In genomic region chr19:49876422-49877019, GRCh38 we compare ENCODE assay signal across 1 cellular context.
TF ChIP-seq lines count a peak whose summit lies in the region.

No MANE protein-coding gene starts in this region.

TF ChIP-seq in H1, 55 proteins besides CTCF, POLR2A, EP300 and RAD21:
- peak; percentile 66; the same call in 1 of the 2 replicates for TF ChIP-seq PHF8 (conservative IDR thresholded peaks at IDR 0.05; ENCODE audit: low read depth, low read length)
- peak; percentile 68 for TF ChIP-seq MAX (IDR thresholded peaks at IDR 0.05)
- peak; percentile 92 for TF ChIP-seq KDM5A (IDR thresholded peaks at IDR 0.05; ENCODE audit: low read length)
- peak; percentile 95 for TF ChIP-seq CREB1 (IDR thresholded peaks at IDR 0.05)
- TF ChIP-seq HDAC2 (IDR thresholded peaks at IDR 0.05; ENCODE audit: borderline replicate concordance in 1 of 2, low read depth in 2 of 2, low read length in 2 of 2), result peak in 1 of 2 experiments; percentile 33; a peak in 1 of 4 replicates
- peak; percentile 21 for TF ChIP-seq KDM4A (IDR thresholded peaks at IDR 0.05; ENCODE audit: low read depth, low read length, severe bottlenecking)
- no peak for TF ChIP-seq HDAC6 (IDR thresholded peaks at IDR 0.05; ENCODE audit: low read depth, low read length)
- peak; percentile 31; the same call in 1 of the 2 replicates for TF ChIP-seq JUND (IDR thresholded peaks at IDR 0.05; ENCODE audit: low read length)
- TF ChIP-seq, protein P1, sequence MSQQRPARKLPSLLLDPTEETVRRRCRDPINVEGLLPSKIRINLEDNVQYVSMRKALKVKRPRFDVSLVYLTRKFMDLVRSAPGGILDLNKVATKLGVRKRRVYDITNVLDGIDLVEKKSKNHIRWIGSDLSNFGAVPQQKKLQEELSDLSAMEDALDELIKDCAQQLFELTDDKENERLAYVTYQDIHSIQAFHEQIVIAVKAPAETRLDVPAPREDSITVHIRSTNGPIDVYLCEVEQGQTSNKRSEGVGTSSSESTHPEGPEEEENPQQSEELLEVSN (IDR thresholded peaks at IDR 0.05), result peak; percentile 31; the same call in 1 of the 2 replicates
- peak; percentile 81 for TF ChIP-seq SIX5 (IDR thresholded peaks at IDR 0.05; ENCODE audit: low read depth, low read length)
- peak; percentile 77; the same call in 1 of the 2 replicates for TF ChIP-seq RBBP5 (IDR thresholded peaks at IDR 0.05; ENCODE audit: borderline replicate concordance, low read depth, low read length)
- TF ChIP-seq GTF2F1 (IDR thresholded peaks at IDR 0.05; ENCODE audit: borderline replicate concordance, low read depth, low read length), result no peak
- no peak for TF ChIP-seq SP1 (IDR thresholded peaks at IDR 0.05; ENCODE audit: low read depth, low read length)
- peak; percentile 77 for TF ChIP-seq CEBPB (IDR thresholded peaks at IDR 0.05; ENCODE audit: low read depth, low read length)
- TF ChIP-seq SIRT6 (IDR thresholded peaks at IDR 0.05; ENCODE audit: low read length), result no peak
- peak; percentile 71 for TF ChIP-seq POLR2AphosphoS5 (IDR thresholded peaks at IDR 0.05; ENCODE audit: low read depth, low read length)
- TF ChIP-seq ASH2L (IDR thresholded peaks at IDR 0.05; ENCODE audit: low read length), result peak; percentile 74
- no peak for TF ChIP-seq EZH2 (IDR thresholded peaks at IDR 0.05; ENCODE audit: low read depth, low read length, severe bottlenecking)
- TF ChIP-seq ZNF274 (IDR thresholded peaks at IDR 0.05; ENCODE audit: borderline replicate concordance, extremely low read depth, low read length), result no peak
- 0 out of 2 replicates have a peak, but pooled peaks have one; percentile 5 for TF ChIP-seq ATF3 (IDR thresholded peaks at IDR 0.05; ENCODE audit: insufficient read depth, low read depth, low read length)
- peak; percentile 98 for TF ChIP-seq YY1 (IDR thresholded peaks at IDR 0.05; ENCODE audit: low read depth, low read length)
- no peak for TF ChIP-seq SRF (IDR thresholded peaks at IDR 0.05; ENCODE audit: low read depth, low read length)
- peak; percentile 70; the same call in 1 of the 2 replicates for TF ChIP-seq ATF2 (IDR thresholded peaks at IDR 0.05; ENCODE audit: low read length)
- peak; percentile 77 for TF ChIP-seq TBP (IDR thresholded peaks at IDR 0.05; ENCODE audit: low read depth, low read length)
- TF ChIP-seq BCL11A (IDR thresholded peaks at IDR 0.05; ENCODE audit: low read depth in 2 of 2, low read length in 2 of 2), result no peak
- TF ChIP-seq POU5F1 (IDR thresholded peaks at IDR 0.05; ENCODE audit: low read depth, low read length), result no peak
- peak; percentile 67 for TF ChIP-seq SAP30 (IDR thresholded peaks at IDR 0.05; ENCODE audit: insufficient read depth, insufficient replicate concordance, low read length)
- no peak for TF ChIP-seq TCF12 (IDR thresholded peaks at IDR 0.05; ENCODE audit: low read depth, low read length)
- peak; percentile 39 for TF ChIP-seq USF2 (IDR thresholded peaks at IDR 0.05; ENCODE audit: low read length)
